32 cellular contexts compared by ENCODE assay signal in genomic region chr3:54889731-54890130, GRCh38. TPM values are rescaled to one million over a fixed set of nuclear protein-coding genes. Genes with fewer than 3 reads are reported as not detected.
"Had no signal": no experiment of that assay in that cellular context is flagged by ENCODE, and none has a peak within 500 bp of the region (broad histone marks: within the 10 kb centered on the region; RNA-seq: fewer than 3 reads in every experiment).

No MANE protein-coding gene starts in this region.

- H3K4me1 Mint-ChIP-seq: activated naive CD8-positive, alpha-beta T cell treated with anti-CD3 and anti-CD28 coated beads, Interleukin-2, amount 50 U/mL, for 24 hours; activated T-helper 17 cell treated with anti-CD3 and anti-CD28 coated beads, Interleukin-2, amount 50 U/mL, for 72 hours; central memory CD8-positive, alpha-beta T cell; stimulated activated effector memory CD8-positive, alpha-beta T cell treated with anti-CD3 and anti-CD28 coated beads, Interleukin-12 subunit alpha, Interleukin-12 subunit beta, amount 100 ng/mL, for 72 hours had no signal

- H3K4me3 Mint-ChIP-seq: activated CD8-positive, alpha-beta T cell treated with anti-CD3 and anti-CD28 coated beads for 36 hours; activated naive CD8-positive, alpha-beta T cell treated with anti-CD3 and anti-CD28 coated beads, Interleukin-2, amount 50 U/mL, for 24 hours; activated T-cell treated with anti-CD3 and anti-CD28 coated beads, Interleukin-2, amount 50 U/mL, for 4 hours; activated T-helper 17 cell treated with anti-CD3 and anti-CD28 coated beads, Interleukin-2, amount 50 U/mL, for 72 hours; central memory CD8-positive, alpha-beta T cell; dendritic cell treated with granulocyte-macrophage colony-stimulating factor and Interleukin-4, amounts not matched to agents 40 ng/mL and 50 ng/mL, for 4 days; stimulated activated effector memory CD8-positive, alpha-beta T cell treated with anti-CD3 and anti-CD28 coated beads, Interleukin-12 subunit alpha, Interleukin-12 subunit beta, amount 100 ng/mL, for 72 hours; stimulated activated naive CD8-positive, alpha-beta T cell treated with anti-CD3 and anti-CD28 coated beads, Interleukin-15, Interleukin-2, amounts not matched to agents 100 ng/mL and 50 ng/mL, for 24 hours; T-helper 2 cell treated with Interferon-gamma antibody and Interleukin-4, amounts not matched to agents 5 μg/mL and 100 μg/mL, for 36 hours had no signal

- H3K36me3 ChIP-seq: esophagus squamous epithelium, left lung, lower lobe of right lung, right lobe of liver, tibial artery had no signal

- H3K36me3 Mint-ChIP-seq: stimulated activated effector memory CD8-positive, alpha-beta T cell treated with anti-CD3 and anti-CD28 coated beads, Interleukin-12 subunit alpha, Interleukin-12 subunit beta, amount 100 ng/mL, for 72 hours had no signal

- H3K9me3 ChIP-seq: esophagus squamous epithelium, left lung, lower lobe of right lung, mucosa of descending colon, right lobe of liver, tibial artery had no signal

- H3K27me3 Mint-ChIP-seq: activated naive CD8-positive, alpha-beta T cell treated with anti-CD3 and anti-CD28 coated beads, Interleukin-2, amount 50 U/mL, for 24 hours; activated T-helper 17 cell treated with anti-CD3 and anti-CD28 coated beads, Interleukin-2, amount 50 U/mL, for 72 hours; central memory CD8-positive, alpha-beta T cell; dendritic cell treated with granulocyte-macrophage colony-stimulating factor and Interleukin-4, amounts not matched to agents 40 ng/mL and 50 ng/mL, for 4 days; stimulated activated naive CD8-positive, alpha-beta T cell treated with anti-CD3 and anti-CD28 coated beads, Interleukin-15, Interleukin-2, amounts not matched to agents 100 ng/mL and 50 ng/mL, for 24 hours had no signal

- ATAC-seq: activated CD8-positive, alpha-beta T cell treated with anti-CD3 and anti-CD28 coated beads for 36 hours; activated naive CD8-positive, alpha-beta T cell treated with anti-CD3 and anti-CD28 coated beads, Interleukin-2, amount 50 U/mL, for 24 hours; activated T-cell treated with anti-CD3 and anti-CD28 coated beads, Interleukin-2, amount 50 U/mL, for 4 hours; activated T-helper 17 cell treated with anti-CD3 and anti-CD28 coated beads, Interleukin-2, amount 50 U/mL, for 72 hours; left lung; lower lobe of right lung; mucosa of descending colon; right lobe of liver; stimulated activated effector memory CD8-positive, alpha-beta T cell treated with anti-CD3 and anti-CD28 coated beads, Interleukin-12 subunit alpha, Interleukin-12 subunit beta, amount 100 ng/mL, for 72 hours had no signal

- H3K4me1 ChIP-seq: right lobe of liver had no signal

- H3K27me3 ChIP-seq: esophagus squamous epithelium, left lung, right lobe of liver, tibial artery had no signal

- H3K27ac ChIP-seq: left lung, lower lobe of right lung, right lobe of liver, tibial artery had no signal

- DNase-seq: activated CD4-positive, alpha-beta T cell treated with anti-CD3 and anti-CD28 coated beads, Interleukin-2, amount 50 U/mL, for 1 hour; activated CD8-positive, alpha-beta T cell treated with anti-CD3 and anti-CD28 coated beads for 36 hours; activated gamma-delta T cell treated with Interleukin-2 at 50 U/mL for 16 hours; activated naive CD4-positive, alpha-beta T cell treated with anti-CD3 and anti-CD28 coated beads, Interleukin-2, amount 50 U/mL, for 16 hours; activated naive CD8-positive, alpha-beta T cell treated with anti-CD3 and anti-CD28 coated beads, Interleukin-2, amount 50 U/mL, for 24 hours; activated T-cell treated with anti-CD3 and anti-CD28 coated beads, Interleukin-2, amount 50 U/mL, for 4 hours; amygdala; effector CD4-positive, alpha-beta T cell; esophagus squamous epithelium; head of caudate nucleus; left lung; lower lobe of right lung; mesendoderm; mucosa of descending colon; right lobe of liver; stimulated activated CD4-positive, alpha-beta T cell treated with anti-CD3 and anti-CD28 coated beads, Interleukin-12 subunit alpha, Interleukin-12 subunit beta, amount 100 ng/mL, for 4 hours; stimulated activated CD4-positive, alpha-beta T cell treated with anti-CD3 and anti-CD28 coated beads, Interleukin-4, amount 100 ng/mL, for 24 hours; T-helper 1 cell; tibial artery had no signal

- H3K4me3 ChIP-seq: esophagus squamous epithelium, left lung, lower lobe of right lung, mucosa of descending colon, right lobe of liver, skin epidermis, tibial artery had no signal

- H3K27ac Mint-ChIP-seq: activated CD8-positive, alpha-beta T cell treated with anti-CD3 and anti-CD28 coated beads for 36 hours; activated naive CD8-positive, alpha-beta T cell treated with anti-CD3 and anti-CD28 coated beads, Interleukin-2, amount 50 U/mL, for 24 hours; activated T-helper 17 cell treated with anti-CD3 and anti-CD28 coated beads, Interleukin-2, amount 50 U/mL, for 72 hours; dendritic cell treated with granulocyte-macrophage colony-stimulating factor and Interleukin-4, amounts not matched to agents 40 ng/mL and 50 ng/mL, for 4 days; progenitor cell of endocrine pancreas; stimulated activated effector memory CD8-positive, alpha-beta T cell treated with anti-CD3 and anti-CD28 coated beads, Interleukin-12 subunit alpha, Interleukin-12 subunit beta, amount 100 ng/mL, for 72 hours; stimulated activated naive CD8-positive, alpha-beta T cell treated with anti-CD3 and anti-CD28 coated beads, Interleukin-15, Interleukin-2, amounts not matched to agents 100 ng/mL and 50 ng/mL, for 24 hours; T-helper 2 cell treated with Interferon-gamma antibody and Interleukin-4, amounts not matched to agents 5 μg/mL and 100 μg/mL, for 36 hours had no signal

- H3K9me3 Mint-ChIP-seq: activated CD8-positive, alpha-beta T cell treated with anti-CD3 and anti-CD28 coated beads for 36 hours; activated naive CD8-positive, alpha-beta T cell treated with anti-CD3 and anti-CD28 coated beads, Interleukin-2, amount 50 U/mL, for 24 hours; activated T-helper 17 cell treated with anti-CD3 and anti-CD28 coated beads, Interleukin-2, amount 50 U/mL, for 72 hours; dendritic cell treated with granulocyte-macrophage colony-stimulating factor and Interleukin-4, amounts not matched to agents 40 ng/mL and 50 ng/mL, for 4 days; stimulated activated naive CD8-positive, alpha-beta T cell treated with anti-CD3 and anti-CD28 coated beads, Interleukin-15, Interleukin-2, amounts not matched to agents 100 ng/mL and 50 ng/mL, for 24 hours; T-helper 2 cell treated with Interferon-gamma antibody and Interleukin-4, amounts not matched to agents 5 μg/mL and 100 μg/mL, for 36 hours had no signal

RNA-seq across cellular contexts. Expression of gene LRTM1, which starts 38.1 kb away (rescaled TPM):
- total RNA-seq: activated CD8-positive, alpha-beta T cell treated with anti-CD3 and anti-CD28 coated beads for 36 hours; activated T-cell treated with anti-CD3 and anti-CD28 coated beads, Interleukin-2, amount 50 U/mL, for 4 hours; activated T-helper 17 cell treated with anti-CD3 and anti-CD28 coated beads, Interleukin-2, amount 50 U/mL, for 72 hours; bronchial epithelial cell; esophagus squamous epithelium; left lung; lower lobe of right lung; mucosa of descending colon; osteocyte; progenitor cell of endocrine pancreas; renal cortical epithelial cell; right lobe of liver; subcutaneous adipose tissue; ureter had no signal
